11 cellular contexts compared by ENCODE assay signal in the genomic region with DNA sequence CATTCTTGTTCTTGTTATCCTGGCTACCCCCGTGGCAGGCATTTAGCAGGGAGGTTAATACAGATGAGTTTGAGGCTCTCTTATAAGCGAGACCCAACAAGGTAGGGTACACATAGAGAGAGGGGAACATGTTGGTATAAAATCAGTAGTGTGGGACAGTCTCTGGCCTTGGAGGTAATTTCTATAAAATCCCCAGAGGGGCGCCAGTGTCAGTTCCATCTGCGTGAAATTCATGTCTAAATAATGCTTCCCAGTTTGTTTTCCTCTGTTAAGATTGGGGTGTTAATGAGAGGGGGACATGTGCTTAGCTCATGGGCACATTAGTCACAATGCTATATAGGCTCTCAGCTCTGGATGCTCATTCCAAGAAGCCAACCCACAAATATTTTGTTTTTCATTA.
DNase-seq lines count a peak whose midpoint lies in the region; ATAC-seq and TF ChIP-seq lines count a peak whose summit lies in the region.
"Had no signal": no experiment of that assay in that cellular context is flagged by ENCODE, and none has a peak within 500 bp of the region (broad histone marks: within the 10 kb centered on the region; RNA-seq: fewer than 3 reads in every experiment).

No MANE protein-coding gene starts in this region.

- H2BK120ac ChIP-seq in H9 (ENCODE audit: low read depth, low read length, poor library complexity, severe bottlenecking): no peak overlapping the region

- H3K27me3 ChIP-seq in H9 (ENCODE audit: insufficient read depth, low read length) (no peaks in the 10 kb centered on the region), OCI-LY3 (ENCODE audit: low read depth, low read length) (no peaks in the 10 kb centered on the region)

- H3T11ph ChIP-seq in H9 (ENCODE audit: low read length): no peak overlapping the region

- H3K27me3 Mint-ChIP-seq in H9 (ENCODE audit: low read depth) (peaks cover 8% of the 10 kb centered on the region), progenitor cell of endocrine pancreas (peaks cover 7% of the 10 kb centered on the region)
- peaks cover 6% of the 10 kb centered on the region for H3K27me3 Mint-ChIP-seq in activated T-helper 1 cell treated with anti-CD3 and anti-CD28 coated beads, Interleukin-12 subunit alpha, Interleukin-12 subunit beta, Interleukin-2, Interleukin-4 antibody, amounts not matched to agents 30 ng/mL and 10 ng/mL and 1 ng/mL, durations not matched to agents 14 hours and 24 hours and 36 hours (ENCODE audit: insufficient read depth)
- peaks cover 12% of the 10 kb centered on the region for H3K27me3 Mint-ChIP-seq in activated T-cell treated with anti-CD3 and anti-CD28 coated beads, Interleukin-2, amount 50 U/mL, for 24 hours

- H4K91ac ChIP-seq in H9 (ENCODE audit: insufficient read length, low read depth, low read length): no peak overlapping the region

- H3K27ac ChIP-seq in H9 (ENCODE audit: insufficient read length, low read depth, low read length) (no peak overlapping the region), OCI-LY3 (ENCODE audit: low read length) (no peak overlapping the region)

- H3K4me1 Mint-ChIP-seq in H9 (peaks cover 5 to 6% of the 10 kb centered on the region in 2 experiments), progenitor cell of endocrine pancreas (ENCODE audit: low read depth) (no peaks in the 10 kb centered on the region)
- H3K4me1 Mint-ChIP-seq in activated T-helper 1 cell treated with anti-CD3 and anti-CD28 coated beads, Interleukin-12 subunit alpha, Interleukin-12 subunit beta, Interleukin-2, Interleukin-4 antibody, amounts not matched to agents 30 ng/mL and 10 ng/mL and 1 ng/mL, durations not matched to agents 14 hours and 24 hours and 36 hours (ENCODE audit: low read depth): no peaks in the 10 kb centered on the region
- H3K4me1 Mint-ChIP-seq in activated T-cell treated with anti-CD3 and anti-CD28 coated beads, Interleukin-2, amount 50 U/mL, for 24 hours (ENCODE audit: low read depth): no peaks in the 10 kb centered on the region

- peaks cover 49% of the 10 kb centered on the region for H3K36me3 ChIP-seq in OCI-LY3 (replicated peaks; ENCODE audit: low read depth, low read length)

- no peak overlapping the region for H4K8ac ChIP-seq in H9 (replicated peaks; ENCODE audit: insufficient read length, low read depth, low read length)

- H2BK12ac ChIP-seq in H9 (ENCODE audit: insufficient read length, low read depth, low read length): no peak overlapping the region

- no peak overlapping the region for H2AFZ ChIP-seq in H9 (ENCODE audit: low read length)
- H2AFZ ChIP-seq in OCI-LY3 (ENCODE audit: low read depth, low read length): no peak overlapping the region

- H3K4me1 ChIP-seq in H9 (ENCODE audit: insufficient read depth, low read length) (no peaks in the 10 kb centered on the region), OCI-LY3 (ENCODE audit: low read length) (peaks cover 14% of the 10 kb centered on the region)

- no peaks in the 10 kb centered on the region for H3K23me2 ChIP-seq in H9 (ENCODE audit: insufficient read length, low read depth, low read length, poor library complexity, severe bottlenecking)

- H3K56ac ChIP-seq in H9 (ENCODE audit: insufficient read length, low read depth, low read length): no peak overlapping the region

- no peak overlapping the region for H3K9ac ChIP-seq in H9 (ENCODE audit: extremely low read depth, insufficient read length, low read length)
- no peak overlapping the region for H3K9ac ChIP-seq in OCI-LY3 (ENCODE audit: low read length)

- H2BK15ac ChIP-seq in H9 (ENCODE audit: low read depth, low read length): no peak overlapping the region

- no peaks in the 10 kb centered on the region for H3K79me2 ChIP-seq in H9 (ENCODE audit: insufficient read depth, low read length)
- no peaks in the 10 kb centered on the region for H3K79me2 ChIP-seq in OCI-LY3 (ENCODE audit: low read length)

- no peaks in the 10 kb centered on the region for H3K79me1 ChIP-seq in H9 (ENCODE audit: insufficient read depth, low read depth, low read length, poor library complexity, severe bottlenecking)

- TF ChIP-seq CTCF in H9 (conservative IDR thresholded peaks at IDR 0.05): peak; percentile 53
- TF ChIP-seq CTCF in OCI-LY3 (IDR thresholded peaks at IDR 0.05; ENCODE audit: low read depth, low read length): peak; percentile 23; the same call in 1 of the 2 replicates
- TF ChIP-seq CTCF in progenitor cell of endocrine pancreas (IDR thresholded peaks at IDR 0.05; ENCODE audit: unreplicated experiment): peak; percentile 33

- no peak overlapping the region for H3K4me3 ChIP-seq in OCI-LY3 (ENCODE audit: low read length)

- no peak overlapping the region for H3K18ac ChIP-seq in H9 (ENCODE audit: insufficient read length, low read depth, low read length)

- H3K36me3 Mint-ChIP-seq in H9 (ENCODE audit: insufficient read depth in 1 of 3, low read depth in 3 of 3) (no peaks in the 10 kb centered on the region), progenitor cell of endocrine pancreas (ENCODE audit: insufficient read depth) (no peaks in the 10 kb centered on the region)
- H3K36me3 Mint-ChIP-seq in activated T-helper 1 cell treated with anti-CD3 and anti-CD28 coated beads, Interleukin-12 subunit alpha, Interleukin-12 subunit beta, Interleukin-2, Interleukin-4 antibody, amounts not matched to agents 30 ng/mL and 10 ng/mL and 1 ng/mL, durations not matched to agents 14 hours and 24 hours and 36 hours (ENCODE audit: low read depth): no peaks in the 10 kb centered on the region
- H3K36me3 Mint-ChIP-seq in activated T-cell treated with anti-CD3 and anti-CD28 coated beads, Interleukin-2, amount 50 U/mL, for 24 hours (ENCODE audit: low read depth): no peaks in the 10 kb centered on the region

- H3K4me2 ChIP-seq in H9 (ENCODE audit: insufficient read depth, insufficient read length, low read length): no peak overlapping the region
- H3K4me2 ChIP-seq in OCI-LY3 (ENCODE audit: low read length): no peak overlapping the region

- no peak overlapping the region for H2BK5ac ChIP-seq in H9 (ENCODE audit: insufficient read length, low read length)

- intact Hi-C loops in activated T-helper 1 cell treated with anti-CD3 and anti-CD28 coated beads, Interleukin-12 subunit alpha, Interleukin-12 subunit beta, Interleukin-2, Interleukin-4 antibody, amounts not matched to agents 30 ng/mL and 10 ng/mL and 1 ng/mL, durations not matched to agents 14 hours and 24 hours and 36 hours (cut with micrococcal nuclease): no loop called here

- no peak for ATAC-seq in GM18498 (IDR thresholded peaks at IDR 0.05; ENCODE audit: unreplicated experiment)

- no peak overlapping the region for H3K27ac Mint-ChIP-seq in H9
- H3K27ac Mint-ChIP-seq in progenitor cell of endocrine pancreas: no peak overlapping the region
- no peak overlapping the region for H3K27ac Mint-ChIP-seq in activated T-helper 1 cell treated with anti-CD3 and anti-CD28 coated beads, Interleukin-12 subunit alpha, Interleukin-12 subunit beta, Interleukin-2, Interleukin-4 antibody, amounts not matched to agents 30 ng/mL and 10 ng/mL and 1 ng/mL, durations not matched to agents 14 hours and 24 hours and 36 hours
- no peak overlapping the region for H3K27ac Mint-ChIP-seq in activated T-cell treated with anti-CD3 and anti-CD28 coated beads, Interleukin-2, amount 50 U/mL, for 24 hours
- H3K27ac Mint-ChIP-seq: CD4-positive, alpha-beta T cell had no signal

- no peak overlapping the region for H3K4me3 Mint-ChIP-seq in H9
- H3K4me3 Mint-ChIP-seq in progenitor cell of endocrine pancreas (ENCODE audit: low read depth): no peak overlapping the region
- H3K4me3 Mint-ChIP-seq in activated T-helper 1 cell treated with anti-CD3 and anti-CD28 coated beads, Interleukin-12 subunit alpha, Interleukin-12 subunit beta, Interleukin-2, Interleukin-4 antibody, amounts not matched to agents 30 ng/mL and 10 ng/mL and 1 ng/mL, durations not matched to agents 14 hours and 24 hours and 36 hours: no peak overlapping the region
- H3K4me3 Mint-ChIP-seq in activated T-cell treated with anti-CD3 and anti-CD28 coated beads, Interleukin-2, amount 50 U/mL, for 24 hours: no peak overlapping the region
- H3K4me3 Mint-ChIP-seq: CD4-positive, alpha-beta T cell had no signal

- no peaks in the 10 kb centered on the region for H3K9me3 ChIP-seq in H9 (ENCODE audit: control insufficient read depth, low read depth, low read length)
- no peaks in the 10 kb centered on the region for H3K9me3 ChIP-seq in OCI-LY3 (ENCODE audit: insufficient read depth, low read length)

- no peak overlapping the region for H3K14ac ChIP-seq in H9 (ENCODE audit: insufficient read depth, low read length)

- H4K20me1 ChIP-seq in H9 (ENCODE audit: control insufficient read depth, insufficient read depth, insufficient read length): no peaks in the 10 kb centered on the region
- no peaks in the 10 kb centered on the region for H4K20me1 ChIP-seq in OCI-LY3 (ENCODE audit: insufficient read depth, low read length)

- WGBS in H9 (ENCODE audit: extremely low coverage, insufficient read length, low lambda C conversion rate): no CpG with 5 or more reads among the region's 4 CpGs

- no peak overlapping the region for H3K23ac ChIP-seq in H9 (ENCODE audit: insufficient read length, low read depth, low read length)

- peak; percentile 13 for DNase-seq in NCI-H82 (lab: John Stamatoyannopoulos, UW)
- DNase-seq in NCI-H82 treated with DMSO at 0.1 percent for 48 hours (lab: John Stamatoyannopoulos, UW; ENCODE audit: unreplicated experiment): no peak
- no peak for DNase-seq in H9
- DNase-seq in progenitor cell of endocrine pancreas (ENCODE audit: low spot score, unreplicated experiment): no peak
- no peak for DNase-seq in activated T-helper 1 cell treated with anti-CD3 and anti-CD28 coated beads, Interleukin-12 subunit alpha, Interleukin-12 subunit beta, Interleukin-2, Interleukin-4 antibody, amounts not matched to agents 30 ng/mL and 10 ng/mL and 1 ng/mL, durations not matched to agents 14 hours and 24 hours and 36 hours (ENCODE audit: low spot score)
- no peak for DNase-seq in activated T-cell treated with anti-CD3 and anti-CD28 coated beads, Interleukin-2, amount 50 U/mL, for 24 hours
- DNase-seq: CD4-positive, alpha-beta T cell; NCI-H187 treated with DMSO at 0.1 percent for 48 hours; SW 1271 had no signal

- H3K4ac ChIP-seq in H9 (ENCODE audit: low read depth, low read length): no peak overlapping the region

- no peak overlapping the region for H4K5ac ChIP-seq in H9 (ENCODE audit: insufficient read length, low read depth, low read length)

- H2AK5ac ChIP-seq in H9 (ENCODE audit: insufficient read length, low read length): no peak overlapping the region

- no peak overlapping the region for H2BK20ac ChIP-seq in H9 (ENCODE audit: low read depth, low read length, poor library complexity, severe bottlenecking)

- H3K9me3 Mint-ChIP-seq in H9 (no peaks in the 10 kb centered on the region), progenitor cell of endocrine pancreas (ENCODE audit: low read depth) (peaks cover 5% of the 10 kb centered on the region)
- no peaks in the 10 kb centered on the region for H3K9me3 Mint-ChIP-seq in activated T-helper 1 cell treated with anti-CD3 and anti-CD28 coated beads, Interleukin-12 subunit alpha, Interleukin-12 subunit beta, Interleukin-2, Interleukin-4 antibody, amounts not matched to agents 30 ng/mL and 10 ng/mL and 1 ng/mL, durations not matched to agents 14 hours and 24 hours and 36 hours
- H3K9me3 Mint-ChIP-seq in activated T-cell treated with anti-CD3 and anti-CD28 coated beads, Interleukin-2, amount 50 U/mL, for 24 hours: no peaks in the 10 kb centered on the region
- H3K9me3 Mint-ChIP-seq: CD4-positive, alpha-beta T cell had no signal
